17 cellular contexts compared by ENCODE assay signal in the genomic region with DNA sequence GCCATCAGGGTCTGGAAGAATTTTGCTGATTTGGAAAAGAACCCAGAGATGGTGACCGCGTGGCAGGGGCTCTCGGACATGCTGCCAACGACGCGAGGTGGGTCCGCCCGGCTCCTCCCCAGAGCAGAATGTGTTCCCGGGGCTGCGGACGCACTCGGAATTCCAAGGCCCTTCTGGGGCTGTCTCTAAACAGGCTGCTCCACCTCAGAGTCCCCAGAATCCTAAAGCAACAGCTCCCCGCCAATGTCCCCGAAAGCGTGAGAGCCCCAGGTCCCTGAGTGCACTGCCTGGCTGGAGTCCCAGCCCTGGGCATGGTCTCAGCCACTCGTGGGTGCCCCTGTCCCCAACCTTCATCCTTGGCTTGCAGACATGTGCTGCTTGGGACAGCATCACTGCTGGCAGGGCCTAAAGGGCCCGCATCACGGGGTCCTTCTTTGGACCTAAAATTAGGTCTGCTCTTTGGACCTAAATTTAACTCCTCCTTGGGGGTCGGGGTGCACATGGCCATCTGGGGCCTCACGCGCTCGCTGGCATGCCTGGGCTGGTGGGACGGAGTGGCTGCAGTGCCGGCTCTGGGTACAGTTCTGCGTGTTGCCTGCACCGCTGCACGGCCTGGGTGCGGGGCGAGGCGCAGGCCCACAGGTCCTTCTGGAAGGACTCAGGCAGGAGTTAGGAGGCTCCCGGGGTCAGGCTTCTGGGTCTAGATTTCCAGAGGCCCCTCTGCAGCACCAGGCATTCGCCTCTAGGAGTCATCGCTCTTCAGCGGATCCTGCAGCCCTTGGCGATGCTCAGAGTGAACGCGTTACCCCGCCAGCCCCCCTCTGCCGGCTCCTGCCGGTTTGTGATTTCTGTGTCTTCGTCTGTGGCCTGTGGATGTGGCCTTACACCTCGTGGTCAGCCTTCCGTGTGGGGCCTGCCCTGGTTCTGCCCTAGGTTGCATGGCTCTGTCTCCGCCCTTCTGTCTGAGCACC. TPM values are rescaled to one million over a fixed set of nuclear protein-coding genes. Genes with fewer than 3 reads are reported as not detected.
DNase-seq lines count a peak whose midpoint lies in the region; ATAC-seq and TF ChIP-seq lines count a peak whose summit lies in the region.
"Had no signal": no experiment of that assay in that cellular context is flagged by ENCODE, and none has a peak within 500 bp of the region (broad histone marks: within the 10 kb centered on the region; RNA-seq: fewer than 3 reads in every experiment).

No MANE protein-coding gene starts in this region.

- peak overlapping the region in 1 of 11 experiments; percentile 38; a peak in 1 of 22 replicates for H3K9ac ChIP-seq in BLaER1 treated with 17β-estradiol and CSF1 and Interleukin-3, amounts not matched to agents 10 nM and 100 nM
- H3K9ac ChIP-seq in neural progenitor cell, result no peak overlapping the region

- H3K4me3 ChIP-seq in BLaER1 treated with 17β-estradiol and CSF1 and Interleukin-3, amounts not matched to agents 10 nM and 100 nM, result no peak overlapping the region
- H3K4me3 ChIP-seq in HEK293 (ENCODE audit: low read depth, low read length) (no peak overlapping the region), esophagus muscularis mucosa (no peak overlapping the region), neural progenitor cell (no peak overlapping the region)
- H3K4me3 ChIP-seq: SK-N-MC had no signal

- peak overlapping the region; percentile 61 for H3K27ac Mint-ChIP-seq in neural progenitor cell
- no peak overlapping the region for H3K27ac Mint-ChIP-seq in activated CD4-positive, alpha-beta T cell treated with anti-CD3 and anti-CD28 coated beads, Interleukin-2, amount 10 ng/mL, durations not matched to agents 24 days and 14 days
- H3K27ac Mint-ChIP-seq: activated T-helper 2 cell treated with anti-CD3 and anti-CD28 coated beads, Interferon-gamma antibody, Interleukin-2, Interleukin-4, amounts not matched to agents 10 μg/mL and 5 μg/mL and 100 μg/mL, durations not matched to agents 14 hours and 24 hours and 36 hours; natural killer cell; stimulated activated effector memory CD8-positive, alpha-beta T cell treated with anti-CD3 and anti-CD28 coated beads, Interleukin-12 subunit alpha, Interleukin-12 subunit beta, amount 100 ng/mL, for 72 hours had no signal

- peaks cover 0 to 10% (median 6%) of the 10 kb centered on the region in 11 experiments; a peak in 14 of 22 replicates for H3K9me3 ChIP-seq in BLaER1 treated with 17β-estradiol and CSF1 and Interleukin-3, amounts not matched to agents 10 nM and 100 nM (replicated peaks in 1 of 11)
- H3K9me3 ChIP-seq in HEK293 (ENCODE audit: control insufficient read depth, insufficient read depth, low read depth, low read length) (no peaks in the 10 kb centered on the region), esophagus muscularis mucosa (no peaks in the 10 kb centered on the region), neural progenitor cell (ENCODE audit: low read depth) (no peaks in the 10 kb centered on the region)

- no peak for ATAC-seq in GM21367 (IDR thresholded peaks at IDR 0.05; ENCODE audit: unreplicated experiment)
- ATAC-seq: natural killer cell; stimulated activated effector memory CD8-positive, alpha-beta T cell treated with anti-CD3 and anti-CD28 coated beads, Interleukin-12 subunit alpha, Interleukin-12 subunit beta, amount 100 ng/mL, for 72 hours had no signal

- no peak overlapping the region for H3K27ac ChIP-seq in BLaER1 treated with 17β-estradiol and CSF1 and Interleukin-3, amounts not matched to agents 10 nM and 100 nM
- H3K27ac ChIP-seq in HEK293 (ENCODE audit: extremely low read depth, low read depth, low read length) (0 out of 2 replicates have a peak overlapping the region, but pooled peaks have one; percentile 16), esophagus muscularis mucosa (replicated peaks in 1 of 4) (peak overlapping the region in 3 of 4 donors; percentile 71 to 80 (median 74)), neural progenitor cell (no peak overlapping the region)
- H3K27ac ChIP-seq: SK-N-MC had no signal

- no peak for TF ChIP-seq CTCF in HEK293 (tag by site-specific recombination; IDR thresholded peaks at IDR 0.05)
- peak in 1 of 3 experiments; percentile 18 for TF ChIP-seq CTCF in esophagus muscularis mucosa (IDR thresholded peaks at IDR 0.05)
- peak; percentile 39 for TF ChIP-seq CTCF in neural progenitor cell (IDR thresholded peaks at IDR 0.05)

- no peak for TF ChIP-seq POLR2A in esophagus muscularis mucosa (IDR thresholded peaks at IDR 0.05; ENCODE audit: low read depth)

- peak overlapping the region in 8 of 11 experiments; percentile 55 to 79 (median 72); a peak in 16 of 22 replicates for H3K4me2 ChIP-seq in BLaER1 treated with 17β-estradiol and CSF1 and Interleukin-3, amounts not matched to agents 10 nM and 100 nM
- no peak overlapping the region for H3K4me2 ChIP-seq in neural progenitor cell

- H3K79me2 ChIP-seq in neural progenitor cell (ENCODE audit: low read depth), result no peaks in the 10 kb centered on the region

- 93% methylated on average over 35 of the region's 44 CpGs for WGBS in esophagus muscularis mucosa

- H3K4me1 ChIP-seq in BLaER1 treated with 17β-estradiol and CSF1 and Interleukin-3, amounts not matched to agents 10 nM and 100 nM, result peaks cover 24 to 72% (median 58%) of the 10 kb centered on the region in 10 experiments
- H3K4me1 ChIP-seq in HEK293 (ENCODE audit: control insufficient read depth, insufficient read depth, low read length) (no peaks in the 10 kb centered on the region), esophagus muscularis mucosa (peaks cover 0 to 52% (median 37%) of the 10 kb centered on the region in 4 donors), neural progenitor cell (no peaks in the 10 kb centered on the region)

- H3K4me1 Mint-ChIP-seq in neural progenitor cell, result no peaks in the 10 kb centered on the region
- peaks cover 4% of the 10 kb centered on the region for H3K4me1 Mint-ChIP-seq in activated CD4-positive, alpha-beta T cell treated with anti-CD3 and anti-CD28 coated beads, Interleukin-2, amount 10 ng/mL, durations not matched to agents 24 days and 14 days
- H3K4me1 Mint-ChIP-seq: stimulated activated effector memory CD8-positive, alpha-beta T cell treated with anti-CD3 and anti-CD28 coated beads, Interleukin-12 subunit alpha, Interleukin-12 subunit beta, amount 100 ng/mL, for 72 hours had no signal

- no peak overlapping the region for H2AFZ ChIP-seq in neural progenitor cell (replicated peaks)

- intact Hi-C loops in esophagus muscularis mucosa (cut with DNase I), result no loop called here
- intact Hi-C loops in activated CD4-positive, alpha-beta T cell treated with anti-CD3 and anti-CD28 coated beads, Interleukin-2, amount 10 ng/mL, durations not matched to agents 24 days and 14 days (cut with micrococcal nuclease), result no loop called here

- POLR2A ChIA-PET in HEK293 (lab: Yijun Ruan, JAX), result no interaction called here

- H3K36me3 Mint-ChIP-seq in neural progenitor cell, result peaks cover 20% of the 10 kb centered on the region
- H3K36me3 Mint-ChIP-seq in activated CD4-positive, alpha-beta T cell treated with anti-CD3 and anti-CD28 coated beads, Interleukin-2, amount 10 ng/mL, durations not matched to agents 24 days and 14 days (ENCODE audit: low read depth), result peaks cover 40% of the 10 kb centered on the region

- H3K27me3 ChIP-seq in BLaER1 treated with 17β-estradiol and CSF1 and Interleukin-3, amounts not matched to agents 10 nM and 100 nM, result peaks cover 32 to 42% (median 36%) of the 10 kb centered on the region in 11 experiments
- H3K27me3 ChIP-seq in esophagus muscularis mucosa, result no peaks in the 10 kb centered on the region
- H3K27me3 ChIP-seq in neural progenitor cell, result no peaks in the 10 kb centered on the region

- H3F3A ChIP-seq in neural progenitor cell (ENCODE audit: low read depth), result no peaks in the 10 kb centered on the region

- peaks cover 12 to 57% (median 46%) of the 10 kb centered on the region in 11 experiments; a peak in 21 of 22 replicates for H3K36me3 ChIP-seq in BLaER1 treated with 17β-estradiol and CSF1 and Interleukin-3, amounts not matched to agents 10 nM and 100 nM
- H3K36me3 ChIP-seq in HEK293 (ENCODE audit: control insufficient read depth in 2 of 2, insufficient read depth in 1 of 2, low read length in 2 of 2) (peaks cover 5 to 53% of the 10 kb centered on the region in 2 experiments; a peak in 2 of 3 replicates), esophagus muscularis mucosa (peaks cover 4 to 83% (median 55%) of the 10 kb centered on the region in 4 donors), neural progenitor cell (no peaks in the 10 kb centered on the region)

- peaks cover 0 to 82% (median 64%) of the 10 kb centered on the region in 11 experiments; a peak in 19 of 22 replicates for H4K20me1 ChIP-seq in BLaER1 treated with 17β-estradiol and CSF1 and Interleukin-3, amounts not matched to agents 10 nM and 100 nM
- no peaks in the 10 kb centered on the region for H4K20me1 ChIP-seq in neural progenitor cell (ENCODE audit: low read depth)

- DNase-seq in esophagus muscularis mucosa (ENCODE audit: extremely low spot score), result no peak
- peak; percentile 60 for DNase-seq in neural progenitor cell (ENCODE audit: low spot score)
- no peak for DNase-seq in OCI-M2 (lab: John Stamatoyannopoulos, UW; ENCODE audit: unreplicated experiment)
- no peak for DNase-seq in activated CD4-positive, alpha-beta T cell treated with anti-CD3 and anti-CD28 coated beads, Interleukin-2, amount 10 ng/mL, durations not matched to agents 24 days and 14 days
- no peak for DNase-seq in activated naive CD4-positive, alpha-beta T cell treated with Interleukin-2 at 50 U/mL for 16 hours
- DNase-seq: activated CD8-positive, alpha-beta memory T cell treated with anti-CD3 and anti-CD28 coated beads for 24 hours; IMR-90; mammary epithelial cell; natural killer cell; NCI-H2171 treated with DMSO at 0.1 percent for 48 hours; trophoblast cell had no signal

- CTCF ChIA-PET in HEK293 (lab: Yijun Ruan, JAX), result no interaction called here

- H3K27me3 Mint-ChIP-seq in neural progenitor cell (ENCODE audit: insufficient read depth, low read depth), result peaks cover 9% of the 10 kb centered on the region
- H3K27me3 Mint-ChIP-seq in activated CD4-positive, alpha-beta T cell treated with anti-CD3 and anti-CD28 coated beads, Interleukin-2, amount 10 ng/mL, durations not matched to agents 24 days and 14 days, result no peaks in the 10 kb centered on the region

- H3K4me3 Mint-ChIP-seq in neural progenitor cell, result no peak overlapping the region
- H3K4me3 Mint-ChIP-seq in activated CD4-positive, alpha-beta T cell treated with anti-CD3 and anti-CD28 coated beads, Interleukin-2, amount 10 ng/mL, durations not matched to agents 24 days and 14 days, result no peak overlapping the region
- H3K4me3 Mint-ChIP-seq: natural killer cell; stimulated activated effector memory CD8-positive, alpha-beta T cell treated with anti-CD3 and anti-CD28 coated beads, Interleukin-12 subunit alpha, Interleukin-12 subunit beta, amount 100 ng/mL, for 72 hours had no signal

- no peaks in the 10 kb centered on the region for H3K9me3 Mint-ChIP-seq in neural progenitor cell
- H3K9me3 Mint-ChIP-seq in activated CD4-positive, alpha-beta T cell treated with anti-CD3 and anti-CD28 coated beads, Interleukin-2, amount 10 ng/mL, durations not matched to agents 24 days and 14 days, result no peaks in the 10 kb centered on the region
- H3K9me3 Mint-ChIP-seq: activated T-helper 2 cell treated with anti-CD3 and anti-CD28 coated beads, Interferon-gamma antibody, Interleukin-2, Interleukin-4, amounts not matched to agents 10 μg/mL and 5 μg/mL and 100 μg/mL, durations not matched to agents 14 hours and 24 hours and 36 hours; natural killer cell; stimulated activated effector memory CD8-positive, alpha-beta T cell treated with anti-CD3 and anti-CD28 coated beads, Interleukin-12 subunit alpha, Interleukin-12 subunit beta, amount 100 ng/mL, for 72 hours had no signal

- TF ChIP-seq EP300 in esophagus muscularis mucosa (IDR thresholded peaks at IDR 0.05), result no peak

RNA-seq across cellular contexts. Expression of gene CHMP6, which starts 41.9 kb away (rescaled TPM):
- total RNA-seq in esophagus muscularis mucosa (10 to 100 TPM; 17.6 to 29.2 (median 25.8) TPM), neural progenitor cell (ENCODE audit: low replicate concordance) (11.5 and 20.9 TPM in 2 replicates)
- total RNA-seq in activated CD4-positive, alpha-beta T cell treated with anti-CD3 and anti-CD28 coated beads, Interleukin-2, amount 10 ng/mL, durations not matched to agents 24 days and 14 days, result 30.8 and 32.8 TPM in 2 replicates

Comparison
In these comparisons a context has a peak if more than half of its experiments do, and no peak if none do; other contexts are left out.
1. H3K27ac ChIP-seq: peak in HEK293 (single experiment) and esophagus muscularis mucosa (3 of 4); none in BLaER1 treated with 17β-estradiol and CSF1 and Interleukin-3, amounts not matched to agents 10 nM and 100 nM (0 of 11) and neural progenitor cell (single experiment).